ENCODE assay signal across 8 cellular contexts in genomic region chr16:29074554-29075402, GRCh38.
DNase-seq lines count a peak whose midpoint lies in the region; ATAC-seq, FAIRE-seq and TF ChIP-seq lines count a peak whose summit lies in the region.
"Not testable (repeated sequence)": the region's sequence is repeated elsewhere in the genome, so short reads cannot be mapped to it uniquely, and the experiment has no call there.

No MANE protein-coding gene starts in this region.

- intact Hi-C loops in endothelial cell of umbilical vein (cut with micrococcal nuclease), result not testable (repeated sequence)

- CTCF ChIA-PET in endothelial cell of umbilical vein (lab: Charles Lee), result interaction anchor here (1.0 kb wide), 1 partner anchor 101 kb away, joined by 3 read pairs; no protein-coding TSS in a partner anchor

- H3K9me1 ChIP-seq in endothelial cell of umbilical vein (replicated peaks; ENCODE audit: control insufficient read depth, extremely low read depth, insufficient read depth, low read length), result not testable (repeated sequence)

- H3K9me3 Mint-ChIP-seq in activated T-cell treated with anti-CD3 and anti-CD28 coated beads, Interleukin-2, amount 50 U/mL, for 4 hours, result not testable (repeated sequence)

- H2AFZ ChIP-seq in endothelial cell of umbilical vein (ENCODE audit: low read depth, low read length), result peak overlapping the region; percentile 98

- POLR2A ChIA-PET in endothelial cell of umbilical vein (lab: Charles Lee), result not testable (repeated sequence)

- H3K36me3 ChIP-seq in endothelial cell of umbilical vein (ENCODE audit: control insufficient read depth in 2 of 2, extremely low read depth in 1 of 2, insufficient read depth in 2 of 2, low read length in 2 of 2), result not testable (repeated sequence)

- H3K4me3 ChIP-seq in endothelial cell of umbilical vein (replicated peaks in 1 of 3; ENCODE audit: insufficient read depth in 1 of 3, low read depth in 1 of 3, low read length in 3 of 3), result peak overlapping the region in 2 of 3 experiments; percentile 25 to 62

- DNase-seq in Ammon's horn (ENCODE audit: low spot score) (peak; percentile 40), SIG-M5 treated with dmso at 0.1 percent for 504 hours (lab: John Stamatoyannopoulos, UW; ENCODE audit: unreplicated experiment) (peak; percentile 21), endothelial cell of umbilical vein (ENCODE audit: low read depth, low spot score) (peak; percentile 76), lung microvascular endothelial cell (ENCODE audit: low read depth in 2 of 2) (peak; percentile 46 to 67)
- peak; percentile 29 for DNase-seq in activated T-cell treated with anti-CD3 and anti-CD28 coated beads, Interleukin-2, amount 50 U/mL, for 4 hours
- peak; percentile 37 for DNase-seq in stimulated activated CD4-positive, alpha-beta T cell treated with anti-CD3 and anti-CD28 coated beads, Interleukin-4, amount 100 ng/mL, for 1 hour

- not testable (repeated sequence) for TF ChIP-seq CTCF in endothelial cell of umbilical vein (IDR thresholded peaks at IDR 0.05; ENCODE audit: extremely low read depth in 1 of 2, insufficient read depth in 1 of 2, low read depth in 1 of 2, low read length in 2 of 2)

- FAIRE-seq in endothelial cell of umbilical vein (lab: Jason Lieb, UNC), result peak; percentile 76

- H3K9me3 ChIP-seq in endothelial cell of umbilical vein (replicated peaks; ENCODE audit: control insufficient read depth, insufficient read depth, low read length), result not testable (repeated sequence)

- peak overlapping the region; percentile 92 for H3K27ac ChIP-seq in endothelial cell of umbilical vein (ENCODE audit: insufficient read depth, low read depth, low read length)

- ATAC-seq in GM19043 (IDR thresholded peaks at IDR 0.05; ENCODE audit: low read depth, unreplicated experiment) (peak; percentile 85), HG03039 (IDR thresholded peaks at IDR 0.05; ENCODE audit: unreplicated experiment) (peak; percentile 90)
- peak; percentile 95 to 96 for ATAC-seq in activated T-cell treated with anti-CD3 and anti-CD28 coated beads, Interleukin-2, amount 50 U/mL, for 4 hours

- not testable (repeated sequence) for H3K4me1 ChIP-seq in endothelial cell of umbilical vein (ENCODE audit: control insufficient read depth, extremely low read depth, insufficient read depth, low read length)

- H3K36me3 Mint-ChIP-seq in activated T-cell treated with anti-CD3 and anti-CD28 coated beads, Interleukin-2, amount 50 U/mL, for 4 hours (ENCODE audit: insufficient read depth), result not testable (repeated sequence)

- TF ChIP-seq POLR2A in endothelial cell of umbilical vein (IDR thresholded peaks at IDR 0.05; ENCODE audit: low read depth, low read length), result not testable (repeated sequence)

- peak overlapping the region; percentile 94 for H3K4me3 Mint-ChIP-seq in activated T-cell treated with anti-CD3 and anti-CD28 coated beads, Interleukin-2, amount 50 U/mL, for 4 hours

- H3K27me3 ChIP-seq in endothelial cell of umbilical vein (ENCODE audit: control insufficient read depth in 2 of 2, insufficient read depth in 2 of 2, low read length in 2 of 2), result not testable (repeated sequence)

- peak overlapping the region; percentile 74 for H3K4me2 ChIP-seq in endothelial cell of umbilical vein (ENCODE audit: insufficient read depth, low read length)

- H3K79me2 ChIP-seq in endothelial cell of umbilical vein (ENCODE audit: control insufficient read depth, insufficient read depth, low read length), result not testable (repeated sequence)

- H4K20me1 ChIP-seq in endothelial cell of umbilical vein (replicated peaks; ENCODE audit: control insufficient read depth, extremely low read depth, insufficient read depth, low read length), result not testable (repeated sequence)

- BruUV-seq in endothelial cell of umbilical vein (replicated peaks; lab: Mats Ljungman, UMichigan), result TSS peak; percentile 91

- H3K4me1 Mint-ChIP-seq in activated T-cell treated with anti-CD3 and anti-CD28 coated beads, Interleukin-2, amount 50 U/mL, for 4 hours (ENCODE audit: low read depth), result peaks cover 25% of the 10 kb centered on the region

- dilution Hi-C loops in endothelial cell of umbilical vein (cut with MboI; ENCODE audit: extremely low pct_ligation_motif_present, low sequenced_read_pairs), result not testable (repeated sequence)

- H3K9ac ChIP-seq in endothelial cell of umbilical vein (replicated peaks; ENCODE audit: extremely low read depth, insufficient read depth, low read length), result peak overlapping the region; percentile 74

- H3K27me3 Mint-ChIP-seq in activated T-cell treated with anti-CD3 and anti-CD28 coated beads, Interleukin-2, amount 50 U/mL, for 4 hours (ENCODE audit: low read depth), result not testable (repeated sequence)

Comparison
In these comparisons a context has a peak if more than half of its experiments do, and no peak if none do; other contexts are left out.
1. Peak in every context shown above with its lines: DNase-seq, ATAC-seq, H3K4me3 ChIP-seq and H3K27ac ChIP-seq.
2. DNase-seq: peak in every context shown above with its lines; median percentile 76 in endothelial cell of umbilical vein; 56 in lung microvascular endothelial cell; 40 in Ammon's horn; 37 in stimulated activated CD4-positive, alpha-beta T cell treated with anti-CD3 and anti-CD28 coated beads, Interleukin-4, amount 100 ng/mL, for 1 hour; 29 in activated T-cell treated with anti-CD3 and anti-CD28 coated beads, Interleukin-2, amount 50 U/mL, for 4 hours; 21 in SIG-M5 treated with dmso at 0.1 percent for 504 hours.